ENCODE assay signal across 9 cellular contexts in the genomic region with DNA sequence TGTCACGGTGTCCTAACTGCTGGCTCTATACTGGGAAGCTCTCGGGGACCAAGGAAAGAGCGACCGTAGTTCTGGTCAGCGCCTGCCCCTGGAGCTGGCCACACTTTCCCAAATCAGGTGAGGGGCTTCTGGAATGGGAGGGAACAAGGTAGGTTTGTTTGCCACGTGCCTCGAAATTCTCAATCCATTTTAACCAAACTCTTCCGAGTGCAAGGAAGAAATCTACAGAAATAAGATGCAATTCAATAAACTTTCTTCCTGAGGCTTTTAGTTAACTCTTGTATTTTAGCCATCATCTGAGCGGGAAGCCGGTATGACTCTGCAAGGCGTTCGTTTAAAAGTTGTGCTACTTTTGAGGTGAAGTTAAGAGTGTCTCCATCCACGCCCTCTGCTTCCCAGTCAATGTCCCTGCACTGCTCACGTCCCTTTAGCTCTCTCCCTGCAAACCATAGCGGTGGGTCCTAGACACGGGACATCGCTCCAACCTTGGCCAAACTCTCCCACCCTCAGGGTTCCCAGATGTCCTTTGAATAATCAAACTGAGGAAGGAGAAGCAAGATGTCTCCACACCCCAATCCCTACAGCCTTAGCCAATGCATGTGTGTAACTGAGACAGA. TPM values are rescaled to one million over a fixed set of nuclear protein-coding genes. Genes with fewer than 3 reads are reported as not detected.
DNase-seq lines count a peak whose midpoint lies in the region; ATAC-seq, FAIRE-seq and TF ChIP-seq lines count a peak whose summit lies in the region.
"Had no signal": no experiment of that assay in that cellular context is flagged by ENCODE, and none has a peak within 500 bp of the region (broad histone marks: within the 10 kb centered on the region; RNA-seq: fewer than 3 reads in every experiment).

No MANE protein-coding gene starts in this region.

- POLR2A ChIA-PET in T-cell (lab: Charles Lee), result no interaction called here

- H3K27me3 Mint-ChIP-seq in astrocyte (ENCODE audit: low read depth, unreplicated experiment), result peaks cover 26% of the 10 kb centered on the region
- peaks cover 23% of the 10 kb centered on the region for H3K27me3 Mint-ChIP-seq in progenitor cell of endocrine pancreas
- H3K27me3 Mint-ChIP-seq in T-cell, result peaks cover 21 to 27% of the 10 kb centered on the region in 2 donors

- H3K4me3 ChIP-seq in astrocyte (ENCODE audit: insufficient read depth, low read depth, low read length), result peak overlapping the region; percentile 76

- no peaks in the 10 kb centered on the region for H4K20me1 ChIP-seq in astrocyte (ENCODE audit: insufficient read depth, low read length)

- no peak overlapping the region for H3K27ac ChIP-seq in astrocyte (ENCODE audit: low read depth, low read length)

- ATAC-seq in GM19463 (IDR thresholded peaks at IDR 0.05; ENCODE audit: unreplicated experiment) (no peak), T-cell (replicated peaks in 1 of 4) (no peak)

- CTCF ChIA-PET in T-cell (lab: Charles Lee), result no interaction called here

- H3K9me3 Mint-ChIP-seq in astrocyte (ENCODE audit: unreplicated experiment), result no peaks in the 10 kb centered on the region
- H3K9me3 Mint-ChIP-seq in progenitor cell of endocrine pancreas (ENCODE audit: low read depth), result no peaks in the 10 kb centered on the region
- peaks cover 2 to 5% (median 4%) of the 10 kb centered on the region in 3 donors for H3K9me3 Mint-ChIP-seq in T-cell

- H3K36me3 Mint-ChIP-seq in astrocyte (ENCODE audit: low read depth, unreplicated experiment) (no peaks in the 10 kb centered on the region), progenitor cell of endocrine pancreas (ENCODE audit: insufficient read depth) (no peaks in the 10 kb centered on the region), T-cell (no peaks in the 10 kb centered on the region)
- H3K36me3 Mint-ChIP-seq: CD4-positive, CD25-positive, alpha-beta regulatory T cell had no signal

- H3K4me1 ChIP-seq in astrocyte (ENCODE audit: insufficient read depth, low read length), result no peaks in the 10 kb centered on the region

- no peaks in the 10 kb centered on the region for H3K36me3 ChIP-seq in astrocyte (ENCODE audit: insufficient read depth, low read length)

- peak overlapping the region; percentile 77 for H3K9ac ChIP-seq in astrocyte (ENCODE audit: low read length)

- H3K27me3 ChIP-seq in astrocyte (ENCODE audit: insufficient read depth, low read length), result no peaks in the 10 kb centered on the region

- peak; percentile 21 for DNase-seq in AG20443 (ENCODE audit: low spot score)
- no peak for DNase-seq in astrocyte (ENCODE audit: low read depth)
- DNase-seq in hepatic stellate cell (ENCODE audit: low spot score), result peak; percentile 6
- no peak for DNase-seq in progenitor cell of endocrine pancreas (ENCODE audit: low spot score, unreplicated experiment)
- no peak for DNase-seq in activated effector memory CD4-positive, alpha-beta T cell treated with Interleukin-2 at 50 U/mL for 16 hours
- no peak for DNase-seq in T-cell
- no peak for DNase-seq in NCI-H82 (lab: John Stamatoyannopoulos, UW)
- DNase-seq: CD4-positive, CD25-positive, alpha-beta regulatory T cell had no signal

- no peaks in the 10 kb centered on the region for H3K9me3 ChIP-seq in astrocyte (ENCODE audit: insufficient read depth, low read depth, low read length)

- TF ChIP-seq CTCF in astrocyte (IDR thresholded peaks at IDR 0.05; ENCODE audit: insufficient read depth, low read depth, low read length) (no peak), progenitor cell of endocrine pancreas (IDR thresholded peaks at IDR 0.05; ENCODE audit: unreplicated experiment) (no peak)

- H3K4me1 Mint-ChIP-seq in astrocyte (ENCODE audit: low read depth, unreplicated experiment) (no peaks in the 10 kb centered on the region), progenitor cell of endocrine pancreas (ENCODE audit: low read depth) (peaks cover 28% of the 10 kb centered on the region), T-cell (no peaks in the 10 kb centered on the region)
- H3K4me1 Mint-ChIP-seq: CD4-positive, CD25-positive, alpha-beta regulatory T cell had no signal

- H3K4me3 Mint-ChIP-seq in astrocyte (ENCODE audit: unreplicated experiment), result peak overlapping the region; percentile 85
- peak overlapping the region; percentile 71 for H3K4me3 Mint-ChIP-seq in progenitor cell of endocrine pancreas (ENCODE audit: low read depth)
- H3K4me3 Mint-ChIP-seq in T-cell, result no peak overlapping the region
- H3K4me3 Mint-ChIP-seq: CD4-positive, CD25-positive, alpha-beta regulatory T cell had no signal

- FAIRE-seq in astrocyte (lab: Jason Lieb, UNC), result peak; percentile 17

- peak overlapping the region; percentile 97 for H3K4me2 ChIP-seq in astrocyte (ENCODE audit: low read length)

- H3K27ac Mint-ChIP-seq in astrocyte (ENCODE audit: unreplicated experiment) (no peak overlapping the region), progenitor cell of endocrine pancreas (peak overlapping the region; percentile 36), T-cell (no peak overlapping the region)
- H3K27ac Mint-ChIP-seq: CD4-positive, CD25-positive, alpha-beta regulatory T cell had no signal

- H3K79me2 ChIP-seq in astrocyte (ENCODE audit: insufficient read depth, low read length), result no peaks in the 10 kb centered on the region

- peak overlapping the region; percentile 86 for H2AFZ ChIP-seq in astrocyte (ENCODE audit: low read depth, low read length)

RNA-seq across cellular contexts. Expression of a gene that starts 0.6 kb away (rescaled TPM):
- total RNA-seq in astrocyte (0.61 and 0.91 TPM in 2 replicates), progenitor cell of endocrine pancreas (7.7 and 8.2 TPM in 2 replicates), T-cell (not detected)
- total RNA-seq: CD4-positive, CD25-positive, alpha-beta regulatory T cell had no signal

Comparison
In these comparisons a context has a peak if more than half of its experiments do, and no peak if none do; other contexts are left out.
1. DNase-seq: peak in AG20443 (single experiment) and hepatic stellate cell (single experiment); none in astrocyte (single experiment), progenitor cell of endocrine pancreas (single experiment), activated effector memory CD4-positive, alpha-beta T cell treated with Interleukin-2 at 50 U/mL for 16 hours (single experiment), T-cell (0 of 34) and NCI-H82 (single experiment).
2. H3K4me3 Mint-ChIP-seq: peak in astrocyte (single experiment) and progenitor cell of endocrine pancreas (single experiment); none in T-cell (0 of 3).